28 cellular contexts compared by ENCODE assay signal in the genomic region with DNA sequence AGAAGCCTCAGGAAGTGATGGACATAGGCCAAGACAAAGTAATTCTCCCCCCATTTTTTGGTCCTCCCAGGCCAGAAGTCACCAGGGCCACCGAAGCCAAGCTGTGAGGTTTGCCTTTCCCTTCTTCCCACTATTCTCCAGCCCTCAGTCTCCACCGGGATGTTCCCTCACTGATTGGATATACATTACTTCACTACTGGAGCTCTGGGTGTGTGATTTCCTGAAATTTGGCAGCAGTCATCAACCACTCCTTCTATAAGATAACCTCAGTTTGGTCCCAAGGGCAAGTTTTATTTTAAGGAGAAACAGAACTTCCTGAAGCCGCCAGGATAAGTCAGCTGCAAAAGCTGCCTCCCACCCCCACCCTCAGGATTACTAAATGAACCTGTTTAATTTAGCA. TPM values are rescaled to one million over a fixed set of nuclear protein-coding genes. Genes with fewer than 3 reads are reported as not detected.
DNase-seq lines count a peak whose midpoint lies in the region; ATAC-seq and TF ChIP-seq lines count a peak whose summit lies in the region.
"Had no signal": no experiment of that assay in that cellular context is flagged by ENCODE, and none has a peak within 500 bp of the region (broad histone marks: within the 10 kb centered on the region; RNA-seq: fewer than 3 reads in every experiment).

No MANE protein-coding gene starts in this region.

- H3K36me3 ChIP-seq in tibial artery: no peaks in the 10 kb centered on the region
- H3K36me3 ChIP-seq: BE2C, HAP-1 had no signal

- no peaks in the 10 kb centered on the region for H3K9me3 ChIP-seq in tibial artery
- H3K9me3 ChIP-seq: BE2C, HAP-1 had no signal

- in situ Hi-C loops in ACHN (cut with HindIII; ENCODE audit: low pct_ligation_motif_present, low pct_unique_long_range_greater_than_20kb, low sequenced_read_pairs): no loop called here

- no peak for TF ChIP-seq CTCF in type B pancreatic cell (conservative IDR thresholded peaks at IDR 0.05)
- no peak for TF ChIP-seq CTCF in tibial artery (IDR thresholded peaks at IDR 0.05)

- DNase-seq in activated CD8-positive, alpha-beta memory T cell treated with anti-CD3 and anti-CD28 coated beads for 24 hours: peak; percentile 9
- no peak for DNase-seq in activated CD8-positive, alpha-beta memory T cell treated with anti-CD3 and anti-CD28 coated beads, Interleukin-2, amount 10 ng/mL, durations not matched to agents 7 days and 5 days
- DNase-seq in RPMI7951 (ENCODE audit: low read depth) (peak; percentile 18), left lobe of liver (ENCODE audit: low spot score) (no peak), type B pancreatic cell (ENCODE audit: extremely low spot score, unreplicated experiment) (peak; percentile 8), ACHN (no peak), tibial artery (no peak), NCI-H510A treated with DMSO at 0.1 percent for 48 hours (lab: John Stamatoyannopoulos, UW) (no peak)
- DNase-seq: BE2C; CD4-positive, CD25-positive, alpha-beta regulatory T cell; GOT3; HFFc6; Kasumi-1; NCI-H1092 treated with DMSO at 0.1 percent for 48 hours; NCI-H1436 treated with DMSO at 0.1 percent for 48 hours; NCI-H187 treated with DMSO at 0.1 percent for 48 hours; NCI-H2171 treated with DMSO at 0.1 percent for 48 hours; NCI-H446; NCI-H526; NCI-H82; NK-92 treated with Interleukin-12 subunit alpha and Interleukin-12 subunit beta, amount 100 ng/mL, for 24 hours; PC-3; SHP77 had no signal

- intact Hi-C loops in tibial artery (cut with DNase I; ENCODE audit: low total_unique reads): no loop called here

- no peaks in the 10 kb centered on the region for H3K4me1 ChIP-seq in tibial artery
- H3K4me1 ChIP-seq: BE2C, HAP-1 had no signal

- ATAC-seq in activated CD8-positive, alpha-beta memory T cell treated with anti-CD3 and anti-CD28 coated beads, Interleukin-2, amount 10 ng/mL, durations not matched to agents 7 days and 5 days: no peak
- ATAC-seq in left lobe of liver: peak; percentile 31
- ATAC-seq: K562, PC-3 had no signal

- H3K9me3 Mint-ChIP-seq in activated CD8-positive, alpha-beta memory T cell treated with anti-CD3 and anti-CD28 coated beads, Interleukin-2, amount 10 ng/mL, durations not matched to agents 7 days and 5 days (ENCODE audit: low read depth): no peaks in the 10 kb centered on the region
- no peaks in the 10 kb centered on the region for H3K9me3 Mint-ChIP-seq in type B pancreatic cell
- H3K9me3 Mint-ChIP-seq: CD4-positive, CD25-positive, alpha-beta regulatory T cell; HFFc6 had no signal

- H3K36me3 Mint-ChIP-seq in activated CD8-positive, alpha-beta memory T cell treated with anti-CD3 and anti-CD28 coated beads, Interleukin-2, amount 10 ng/mL, durations not matched to agents 7 days and 5 days: no peaks in the 10 kb centered on the region
- H3K36me3 Mint-ChIP-seq in type B pancreatic cell: no peaks in the 10 kb centered on the region
- H3K36me3 Mint-ChIP-seq: CD4-positive, CD25-positive, alpha-beta regulatory T cell had no signal

- H3K27ac Mint-ChIP-seq in activated CD8-positive, alpha-beta memory T cell treated with anti-CD3 and anti-CD28 coated beads, Interleukin-2, amount 10 ng/mL, durations not matched to agents 7 days and 5 days: no peak overlapping the region
- no peak overlapping the region for H3K27ac Mint-ChIP-seq in type B pancreatic cell
- H3K27ac Mint-ChIP-seq: CD4-positive, CD25-positive, alpha-beta regulatory T cell; HFFc6 had no signal

- H3K4me1 Mint-ChIP-seq in activated CD8-positive, alpha-beta memory T cell treated with anti-CD3 and anti-CD28 coated beads, Interleukin-2, amount 10 ng/mL, durations not matched to agents 7 days and 5 days: no peaks in the 10 kb centered on the region
- peaks cover 7% of the 10 kb centered on the region for H3K4me1 Mint-ChIP-seq in type B pancreatic cell (ENCODE audit: unreplicated experiment)
- H3K4me1 Mint-ChIP-seq: CD4-positive, CD25-positive, alpha-beta regulatory T cell had no signal

- CTCF ChIA-PET in activated CD8-positive, alpha-beta memory T cell treated with anti-CD3 and anti-CD28 coated beads, Interleukin-2, amount 10 ng/mL, durations not matched to agents 7 days and 5 days (lab: Charles Lee): no interaction called here

- no peaks in the 10 kb centered on the region for H3K27me3 ChIP-seq in tibial artery
- H3K27me3 ChIP-seq: BE2C had no signal

- no peak overlapping the region for H3K4me3 ChIP-seq in tibial artery
- H3K4me3 ChIP-seq: HAP-1, K562 had no signal

- H3K27ac ChIP-seq in tibial artery: no peak overlapping the region
- H3K27ac ChIP-seq: 22Rv1 had no signal

- H3K4me3 Mint-ChIP-seq in activated CD8-positive, alpha-beta memory T cell treated with anti-CD3 and anti-CD28 coated beads, Interleukin-2, amount 10 ng/mL, durations not matched to agents 7 days and 5 days: no peak overlapping the region
- no peak overlapping the region for H3K4me3 Mint-ChIP-seq in type B pancreatic cell
- H3K4me3 Mint-ChIP-seq: CD4-positive, CD25-positive, alpha-beta regulatory T cell; HFFc6 had no signal

- peaks cover 16% of the 10 kb centered on the region for H3K27me3 Mint-ChIP-seq in activated CD8-positive, alpha-beta memory T cell treated with anti-CD3 and anti-CD28 coated beads, Interleukin-2, amount 10 ng/mL, durations not matched to agents 7 days and 5 days
- H3K27me3 Mint-ChIP-seq in type B pancreatic cell: peaks cover 2% of the 10 kb centered on the region

RNA-seq across cellular contexts. Expression of a gene that starts 11.3 kb away (rescaled TPM):
- not detected for total RNA-seq in activated CD8-positive, alpha-beta memory T cell treated with anti-CD3 and anti-CD28 coated beads, Interleukin-2, amount 10 ng/mL, durations not matched to agents 7 days and 5 days
- total RNA-seq in RPMI7951 (2014; rRNA removed; shearing (Covaris generic)): 0.39 and 0.48 TPM in 2 replicates
- total RNA-seq in left lobe of liver: 7.4 TPM
- 3.4 and 3.8 TPM in 2 replicates for total RNA-seq in type B pancreatic cell (ENCODE audit: low replicate concordance)
- total RNA-seq: CD4-positive, CD25-positive, alpha-beta regulatory T cell; G401; PC-3; SK-MEL-5 had no signal

Comparison
In these comparisons a context has a peak if more than half of its experiments do, and no peak if none do; other contexts are left out.
1. DNase-seq: peak in activated CD8-positive, alpha-beta memory T cell treated with anti-CD3 and anti-CD28 coated beads for 24 hours (single experiment), RPMI7951 (single experiment) and type B pancreatic cell (single experiment); none in activated CD8-positive, alpha-beta memory T cell treated with anti-CD3 and anti-CD28 coated beads, Interleukin-2, amount 10 ng/mL, durations not matched to agents 7 days and 5 days (single experiment), left lobe of liver (single experiment), ACHN (single experiment), tibial artery (0 of 2) and NCI-H510A treated with DMSO at 0.1 percent for 48 hours (single experiment).